In genomic region chr3:11226042-11226370, GRCh38 we compare ENCODE assay signal across 9 cellular contexts. TPM values are rescaled to one million over a fixed set of nuclear protein-coding genes. Genes with fewer than 3 reads are reported as not detected.
DNase-seq lines count a peak whose midpoint lies in the region; ATAC-seq and TF ChIP-seq lines count a peak whose summit lies in the region.
"Had no signal": no experiment of that assay in that cellular context is flagged by ENCODE, and none has a peak within 500 bp of the region (broad histone marks: within the 10 kb centered on the region; RNA-seq: fewer than 3 reads in every experiment).

No MANE protein-coding gene starts in this region.

- no peak for DNase-seq in activated T-cell treated with anti-CD3 and anti-CD28 coated beads, Interleukin-2, amount 50 U/mL, for 72 hours
- DNase-seq in activated T-cell treated with anti-CD3 and anti-CD28 coated beads, Interleukin-2, amount 50 U/mL, for 4 hours: no peak
- no peak for DNase-seq in mammary epithelial cell
- DNase-seq in upper lobe of right lung: no peak
- DNase-seq in SHP77 treated with DMSO at 0.1 percent for 48 hours (lab: John Stamatoyannopoulos, UW): no peak
- DNase-seq in posterior vena cava (ENCODE audit: low spot score): no peak
- DNase-seq: NCI-H1105 treated with DMSO at 0.1 percent for 48 hours had no signal

- H3K4me2 ChIP-seq in mammary epithelial cell (ENCODE audit: insufficient read depth, low read depth, low read length): peak overlapping the region; percentile 70

- in situ Hi-C loops in mammary epithelial cell (cut with MboI; ENCODE audit: low sequenced_read_pairs in 2 of 2): no loop called here

- peak overlapping the region; percentile 55 for H2AFZ ChIP-seq in mammary epithelial cell (ENCODE audit: low read depth, low read length)

- no peaks in the 10 kb centered on the region for H3K36me3 ChIP-seq in mammary epithelial cell (ENCODE audit: insufficient read depth, low read length)
- H3K36me3 ChIP-seq in mucosa of rectum (ENCODE audit: control insufficient read depth in 2 of 2, insufficient read depth in 2 of 2, low read length in 2 of 2): no peaks in the 10 kb centered on the region
- no peaks in the 10 kb centered on the region for H3K36me3 ChIP-seq in upper lobe of right lung

- H3K79me2 ChIP-seq in mammary epithelial cell (ENCODE audit: insufficient read depth, low read length): no peaks in the 10 kb centered on the region

- WGBS in mammary epithelial cell (ENCODE audit: low coverage, missing lambda C conversion rate): 97% methylated on average over 6 of the region's 6 CpGs

- H3K9me3 ChIP-seq in mammary epithelial cell (replicated peaks; ENCODE audit: insufficient read depth, low read length) (no peaks in the 10 kb centered on the region), mucosa of rectum (ENCODE audit: control insufficient read depth in 2 of 2, low read length in 2 of 2) (no peaks in the 10 kb centered on the region), upper lobe of right lung (no peaks in the 10 kb centered on the region)

- H3K4me3 Mint-ChIP-seq in activated T-cell treated with anti-CD3 and anti-CD28 coated beads, Interleukin-2, amount 50 U/mL, for 72 hours: peak overlapping the region; percentile 8 to 33
- no peak overlapping the region for H3K4me3 Mint-ChIP-seq in activated T-cell treated with anti-CD3 and anti-CD28 coated beads, Interleukin-2, amount 50 U/mL, for 4 hours

- H3K4me3 ChIP-seq in mammary epithelial cell (replicated peaks in 1 of 3; ENCODE audit: insufficient read depth in 1 of 3, low read depth in 2 of 3, low read length in 3 of 3): no peak overlapping the region
- H3K4me3 ChIP-seq in mucosa of rectum (ENCODE audit: low read length in 2 of 2): peak overlapping the region; percentile 82 to 92
- peak overlapping the region; percentile 53 for H3K4me3 ChIP-seq in upper lobe of right lung

- H3K36me3 Mint-ChIP-seq in activated T-cell treated with anti-CD3 and anti-CD28 coated beads, Interleukin-2, amount 50 U/mL, for 72 hours (ENCODE audit: insufficient read depth in 2 of 2): no peaks in the 10 kb centered on the region
- no peaks in the 10 kb centered on the region for H3K36me3 Mint-ChIP-seq in activated T-cell treated with anti-CD3 and anti-CD28 coated beads, Interleukin-2, amount 50 U/mL, for 4 hours (ENCODE audit: insufficient read depth)

- no peak for ATAC-seq in activated T-cell treated with anti-CD3 and anti-CD28 coated beads, Interleukin-2, amount 50 U/mL, for 72 hours (replicated peaks in 1 of 2)
- ATAC-seq in activated T-cell treated with anti-CD3 and anti-CD28 coated beads, Interleukin-2, amount 50 U/mL, for 4 hours: no peak
- ATAC-seq in upper lobe of right lung: peak; percentile 2
- ATAC-seq in HG03095 (IDR thresholded peaks at IDR 0.05; ENCODE audit: unreplicated experiment): no peak

- CTCF ChIA-PET in mammary epithelial cell (lab: Charles Lee; ENCODE audit: low non-redundant PET): no interaction called here

- dilution Hi-C loops in mammary epithelial cell (cut with HindIII; ENCODE audit: low sequenced_read_pairs): no loop called here

- TF ChIP-seq CTCF in mammary epithelial cell (conservative IDR thresholded peaks at IDR 0.05 in 1 of 2, IDR thresholded peaks at IDR 0.05 in 1 of 2; ENCODE audit: extremely low read depth in 1 of 2, insufficient read depth in 1 of 2, low read depth in 1 of 2, low read length in 2 of 2) (no peak), upper lobe of right lung (IDR thresholded peaks at IDR 0.05) (no peak)

- H3K9ac ChIP-seq in mammary epithelial cell (ENCODE audit: insufficient read depth, low read length) (no peak overlapping the region), mucosa of rectum (ENCODE audit: low read depth in 1 of 2, low read length in 2 of 2) (peak overlapping the region; percentile 73 to 87)

- H3K27ac ChIP-seq in mammary epithelial cell (ENCODE audit: insufficient read depth, low read depth, low read length): peak overlapping the region; percentile 53
- peak overlapping the region; percentile 92 to 96 for H3K27ac ChIP-seq in mucosa of rectum (ENCODE audit: low read depth in 2 of 2, low read length in 2 of 2)
- H3K27ac ChIP-seq in upper lobe of right lung: peak overlapping the region; percentile 87

- no TSS peak for BruUV-seq in mammary epithelial cell (replicated peaks; lab: Mats Ljungman, UMichigan)

- H3K27me3 ChIP-seq in mammary epithelial cell (ENCODE audit: insufficient read depth, low read length) (no peaks in the 10 kb centered on the region), mucosa of rectum (ENCODE audit: control insufficient read depth in 2 of 2, insufficient read depth in 2 of 2, low read length in 2 of 2) (no peaks in the 10 kb centered on the region), upper lobe of right lung (no peaks in the 10 kb centered on the region)

- peaks cover 14% of the 10 kb centered on the region for H3K4me1 Mint-ChIP-seq in activated T-cell treated with anti-CD3 and anti-CD28 coated beads, Interleukin-2, amount 50 U/mL, for 72 hours (ENCODE audit: low read depth)
- H3K4me1 Mint-ChIP-seq in activated T-cell treated with anti-CD3 and anti-CD28 coated beads, Interleukin-2, amount 50 U/mL, for 4 hours (ENCODE audit: low read depth): peaks cover 7% of the 10 kb centered on the region

- H3K27me3 Mint-ChIP-seq in activated T-cell treated with anti-CD3 and anti-CD28 coated beads, Interleukin-2, amount 50 U/mL, for 72 hours (ENCODE audit: low read depth): no peaks in the 10 kb centered on the region
- H3K27me3 Mint-ChIP-seq in activated T-cell treated with anti-CD3 and anti-CD28 coated beads, Interleukin-2, amount 50 U/mL, for 4 hours (ENCODE audit: low read depth): no peaks in the 10 kb centered on the region

- no peaks in the 10 kb centered on the region for H4K20me1 ChIP-seq in mammary epithelial cell (ENCODE audit: insufficient read depth, low read length)

- H3K4me1 ChIP-seq in mammary epithelial cell (ENCODE audit: insufficient read depth, low read length) (peaks cover 31% of the 10 kb centered on the region), mucosa of rectum (ENCODE audit: control insufficient read depth in 2 of 2, insufficient read depth in 2 of 2, low read length in 2 of 2) (peaks cover 5 to 26% of the 10 kb centered on the region in 2 donors), upper lobe of right lung (peaks cover 16% of the 10 kb centered on the region)

- intact Hi-C loops in mammary epithelial cell (cut with micrococcal nuclease) (no loop called here), upper lobe of right lung (cut with DNase I) (no loop called here), posterior vena cava (cut with DNase I) (no loop called here)

- H3K9me3 Mint-ChIP-seq in activated T-cell treated with anti-CD3 and anti-CD28 coated beads, Interleukin-2, amount 50 U/mL, for 72 hours: no peaks in the 10 kb centered on the region
- no peaks in the 10 kb centered on the region for H3K9me3 Mint-ChIP-seq in activated T-cell treated with anti-CD3 and anti-CD28 coated beads, Interleukin-2, amount 50 U/mL, for 4 hours

- no peak overlapping the region for H3K27ac Mint-ChIP-seq in activated T-cell treated with anti-CD3 and anti-CD28 coated beads, Interleukin-2, amount 50 U/mL, for 72 hours

RNA-seq across cellular contexts. Expression of gene ATG7, which starts 46.2 kb away (rescaled TPM):
- 10 to 100 TPM; 29.7 to 38.2 TPM for total RNA-seq in activated T-cell treated with anti-CD3 and anti-CD28 coated beads, Interleukin-2, amount 50 U/mL, for 72 hours
- total RNA-seq in activated T-cell treated with anti-CD3 and anti-CD28 coated beads, Interleukin-2, amount 50 U/mL, for 4 hours: 10 to 100 TPM; 32.6 to 36.6 (median 35.6) TPM
- total RNA-seq in mammary epithelial cell (10 to 100 TPM; 35.3 to 51.2 TPM), upper lobe of right lung (49.9 TPM), posterior vena cava (10 to 100 TPM; 30.5 to 40.4 TPM)
- polyA plus RNA-seq in mammary epithelial cell: 29.2 TPM
- polyA minus RNA-seq in mammary epithelial cell: 22.0 TPM

Comparison
In these comparisons a context has a peak if more than half of its experiments do, and no peak if none do; other contexts are left out.
1. H3K4me3 ChIP-seq: peak in mucosa of rectum (2 of 2) and upper lobe of right lung (single experiment); none in mammary epithelial cell (0 of 3).
2. Peak in every context shown above with its lines, with median percentiles within 50 percentile points of each other: H3K27ac ChIP-seq.